In genomic region chr11:33065445-33066178, GRCh38 we compare ENCODE assay signal across 8 cellular contexts. TPM values are rescaled to one million over a fixed set of nuclear protein-coding genes. Genes with fewer than 3 reads are reported as not detected.
DNase-seq lines count a peak whose midpoint lies in the region; ATAC-seq lines count a peak whose summit lies in the region.

No MANE protein-coding gene starts in this region.

- ATAC-seq in HG02759 (IDR thresholded peaks at IDR 0.05; ENCODE audit: unreplicated experiment) (peak; percentile 61), left colon (peak; percentile 57), HG02840 (IDR thresholded peaks at IDR 0.05; ENCODE audit: low FRiP score, unreplicated experiment) (no peak)

- H3K27ac ChIP-seq in caudate nucleus (ENCODE audit: low read depth, low read length): no peak overlapping the region

- intact Hi-C loops in left colon (cut with DNase I, micrococcal nuclease): loop anchor here in 1 of 2 donors (2.0 kb wide), 1 partner anchor 105 kb away; no protein-coding TSS in a partner anchor

- DNase-seq in GM03348 (ENCODE audit: low spot score): peak; percentile 81
- DNase-seq in NCI-H2171 treated with DMSO at 0.1 percent for 48 hours (lab: John Stamatoyannopoulos, UW): peak; percentile 71
- DNase-seq in activated CD4-positive, alpha-beta T cell treated with anti-CD3 and anti-CD28 coated beads for 1 hour: peak; percentile 68
- peak in 44 of 61 donors; percentile 3 to 51 (median 20) for DNase-seq in caudate nucleus (lab: John Stamatoyannopoulos, UW)
- DNase-seq in left colon: peak; percentile 58 to 80
- peak; percentile 76 for DNase-seq in stimulated activated CD4-positive, alpha-beta T cell treated with anti-CD3 and anti-CD28 coated beads, Interleukin-4, amount 100 ng/mL, for 1 hour

RNA-seq across cellular contexts. Expression of gene TCP11L1, which starts 26.2 kb away (rescaled TPM):
- 10 to 100 TPM; 30.7 to 32.9 TPM for total RNA-seq in left colon

RNA-seq across cellular contexts. Expression of gene DEPDC7, which starts 49.9 kb away (rescaled TPM):
- 1 to 10 TPM; 8.3 to 8.6 TPM for total RNA-seq in left colon

Comparison
In these comparisons a context has a peak if more than half of its experiments do, and no peak if none do; other contexts are left out.
1. DNase-seq: peak in every context shown above with its lines; median percentile 81 in GM03348; 76 in stimulated activated CD4-positive, alpha-beta T cell treated with anti-CD3 and anti-CD28 coated beads, Interleukin-4, amount 100 ng/mL, for 1 hour; 71 in NCI-H2171 treated with DMSO at 0.1 percent for 48 hours; 69 in left colon; 68 in activated CD4-positive, alpha-beta T cell treated with anti-CD3 and anti-CD28 coated beads for 1 hour; 20 in caudate nucleus.